Comparison of ENCODE assay signal across 30 cellular contexts in genomic region chr3:17030956-17031652, GRCh38.
DNase-seq lines count a peak whose midpoint lies in the region; ATAC-seq and TF ChIP-seq lines count a peak whose summit lies in the region.
"Had no signal": no experiment of that assay in that cellular context is flagged by ENCODE, and none has a peak within 500 bp of the region (broad histone marks: within the 10 kb centered on the region; RNA-seq: fewer than 3 reads in every experiment).

No MANE protein-coding gene starts in this region.

- no peak for TF ChIP-seq CTCF in natural killer cell (IDR thresholded peaks at IDR 0.05)
- TF ChIP-seq CTCF in activated CD8-positive, alpha-beta T cell treated with anti-CD3 and anti-CD28 coated beads for 36 hours (IDR thresholded peaks at IDR 0.05) = no peak
- TF ChIP-seq CTCF in dorsolateral prefrontal cortex (IDR thresholded peaks at IDR 0.05 in 54 of 56, conservative IDR thresholded peaks at IDR 0.05 in 2 of 56; ENCODE audit: low read depth in 1 of 56, partially characterized antibody in 56 of 56) = no peak

- H3K27me3 Mint-ChIP-seq in natural killer cell (ENCODE audit: low read depth in 2 of 2) = no peaks in the 10 kb centered on the region
- no peaks in the 10 kb centered on the region for H3K27me3 Mint-ChIP-seq in natural killer cell treated with Interleukin-12 subunit alpha and Interleukin-12 subunit beta and Interleukin-15 and Interleukin-18, amount 100 ng/mL, for 72 hours
- H3K27me3 Mint-ChIP-seq in activated CD8-positive, alpha-beta T cell treated with anti-CD3 and anti-CD28 coated beads for 36 hours = no peaks in the 10 kb centered on the region
- H3K27me3 Mint-ChIP-seq: activated CD4-positive, alpha-beta memory T cell treated with anti-CD3 and anti-CD28 coated beads, Interleukin-2, amount 10 ng/mL, durations not matched to agents 7 days and 5 days; central memory CD8-positive, alpha-beta T cell; IgD-negative memory B cell had no signal

- intact Hi-C loops in natural killer cell (cut with micrococcal nuclease) = loop anchor here (5.0 kb wide), 3 partner anchors 34 to 144 kb away; no protein-coding TSS in a partner anchor
- intact Hi-C loops in activated CD8-positive, alpha-beta T cell treated with anti-CD3 and anti-CD28 coated beads for 36 hours (cut with micrococcal nuclease) = loop anchor here (10.0 kb wide), 1 partner anchor 204 kb away; no protein-coding TSS in a partner anchor
- intact Hi-C loops in dorsolateral prefrontal cortex (cut with DNase I) = loop anchor here (5.0 to 10.0 kb wide), 4 partner anchors 149 to 429 kb away; partner anchors contain the start of genes DAZL (in 1 of the 2) and PLCL2 (in 1 of the 2)

- H3K4me1 Mint-ChIP-seq in natural killer cell = peaks cover 74 to 82% of the 10 kb centered on the region in 2 donors
- H3K4me1 Mint-ChIP-seq in natural killer cell treated with Interleukin-12 subunit alpha and Interleukin-12 subunit beta and Interleukin-15 and Interleukin-18, amount 100 ng/mL, for 72 hours (ENCODE audit: low read depth in 2 of 2) = peaks cover 47 to 57% of the 10 kb centered on the region in 2 donors
- peaks cover 78% of the 10 kb centered on the region for H3K4me1 Mint-ChIP-seq in activated CD8-positive, alpha-beta T cell treated with anti-CD3 and anti-CD28 coated beads for 36 hours (ENCODE audit: low read depth)

- no peaks in the 10 kb centered on the region for H3K27me3 ChIP-seq in dorsolateral prefrontal cortex
- H3K27me3 ChIP-seq: left lung, Peyer's patch, upper lobe of right lung had no signal

- H3K27ac ChIP-seq in dorsolateral prefrontal cortex = no peak overlapping the region
- H3K27ac ChIP-seq: left lung, Peyer's patch, upper lobe of right lung had no signal

- no peaks in the 10 kb centered on the region for H3K9me3 Mint-ChIP-seq in natural killer cell
- H3K9me3 Mint-ChIP-seq in natural killer cell treated with Interleukin-12 subunit alpha and Interleukin-12 subunit beta and Interleukin-15 and Interleukin-18, amount 100 ng/mL, for 72 hours = no peaks in the 10 kb centered on the region
- H3K9me3 Mint-ChIP-seq in activated CD8-positive, alpha-beta T cell treated with anti-CD3 and anti-CD28 coated beads for 36 hours = no peaks in the 10 kb centered on the region
- H3K9me3 Mint-ChIP-seq: activated CD4-positive, alpha-beta memory T cell treated with anti-CD3 and anti-CD28 coated beads, Interleukin-2, amount 10 ng/mL, durations not matched to agents 7 days and 5 days; CD14-positive monocyte; central memory CD8-positive, alpha-beta T cell; GM23338; HFFc6; IgD-negative memory B cell had no signal

- POLR2A ChIA-PET in activated CD8-positive, alpha-beta T cell treated with anti-CD3 and anti-CD28 coated beads for 36 hours (lab: Charles Lee) = no interaction called here

- H3K4me3 ChIP-seq in dorsolateral prefrontal cortex = no peak overlapping the region
- H3K4me3 ChIP-seq: GM23338, left lung, Peyer's patch, psoas muscle, upper lobe of right lung had no signal

- H3K4me3 Mint-ChIP-seq in natural killer cell = no peak overlapping the region
- H3K4me3 Mint-ChIP-seq in natural killer cell treated with Interleukin-12 subunit alpha and Interleukin-12 subunit beta and Interleukin-15 and Interleukin-18, amount 100 ng/mL, for 72 hours = no peak overlapping the region
- H3K4me3 Mint-ChIP-seq in activated CD8-positive, alpha-beta T cell treated with anti-CD3 and anti-CD28 coated beads for 36 hours = no peak overlapping the region
- H3K4me3 Mint-ChIP-seq: activated CD4-positive, alpha-beta memory T cell treated with anti-CD3 and anti-CD28 coated beads, Interleukin-2, amount 10 ng/mL, durations not matched to agents 7 days and 5 days; CD14-positive monocyte; central memory CD8-positive, alpha-beta T cell; GM23338; HFFc6 had no signal

- no peak for ATAC-seq in natural killer cell
- no peak for ATAC-seq in natural killer cell treated with Interleukin-12 subunit alpha and Interleukin-12 subunit beta and Interleukin-15 and Interleukin-18, amount 100 ng/mL, for 72 hours
- ATAC-seq in activated CD8-positive, alpha-beta T cell treated with anti-CD3 and anti-CD28 coated beads for 36 hours = no peak
- ATAC-seq: left lung, psoas muscle, upper lobe of right lung had no signal

- peak overlapping the region; percentile 29 to 60 for H3K27ac Mint-ChIP-seq in natural killer cell
- H3K27ac Mint-ChIP-seq in natural killer cell treated with Interleukin-12 subunit alpha and Interleukin-12 subunit beta and Interleukin-15 and Interleukin-18, amount 100 ng/mL, for 72 hours = no peak overlapping the region
- H3K27ac Mint-ChIP-seq in activated CD8-positive, alpha-beta T cell treated with anti-CD3 and anti-CD28 coated beads for 36 hours = peak overlapping the region; percentile 33
- H3K27ac Mint-ChIP-seq: activated CD4-positive, alpha-beta memory T cell treated with anti-CD3 and anti-CD28 coated beads, Interleukin-2, amount 10 ng/mL, durations not matched to agents 7 days and 5 days; GM23338; HFFc6 had no signal

- DNase-seq in NCI-H1417 (lab: John Stamatoyannopoulos, UW) (peak in 2 of 3 experiments; percentile 17 to 55), NCI-H1417 treated with DMSO at 0.1 percent for 48 hours (lab: John Stamatoyannopoulos, UW) (no peak), natural killer cell (no peak), putamen (ENCODE audit: low spot score) (peak; percentile 47), NAMALWA (ENCODE audit: low spot score) (no peak), dorsolateral prefrontal cortex (no peak)
- DNase-seq in natural killer cell treated with Interleukin-12 subunit alpha and Interleukin-12 subunit beta and Interleukin-15 and Interleukin-18, amount 100 ng/mL, for 72 hours (ENCODE audit: low spot score) = no peak
- DNase-seq in activated CD8-positive, alpha-beta T cell treated with anti-CD3 and anti-CD28 coated beads for 36 hours = no peak
- DNase-seq: 8988T; activated CD4-positive, alpha-beta memory T cell treated with anti-CD3 and anti-CD28 coated beads, Interleukin-2, amount 10 ng/mL, durations not matched to agents 7 days and 5 days; activated CD4-positive, CD25-positive, alpha-beta regulatory T cell treated with anti-CD3 and anti-CD28 coated beads, Interleukin-2, amount 50 U/mL, for 72 hours; activated effector memory CD4-positive, alpha-beta T cell treated with anti-CD3 and anti-CD28 coated beads, Interleukin-2, amount 50 U/mL, for 16 hours; Calu3; DND-41; GF-D8; glutamatergic neuron; HFFc6; left lung; MV-4-11; occipital lobe; Peyer's patch; psoas muscle; SHP77; stimulated activated naive CD4-positive, alpha-beta T cell; T-helper 2 cell; upper lobe of right lung had no signal

- no peaks in the 10 kb centered on the region for H3K36me3 Mint-ChIP-seq in natural killer cell
- no peaks in the 10 kb centered on the region for H3K36me3 Mint-ChIP-seq in natural killer cell treated with Interleukin-12 subunit alpha and Interleukin-12 subunit beta and Interleukin-15 and Interleukin-18, amount 100 ng/mL, for 72 hours
- peaks cover 3% of the 10 kb centered on the region for H3K36me3 Mint-ChIP-seq in activated CD8-positive, alpha-beta T cell treated with anti-CD3 and anti-CD28 coated beads for 36 hours (ENCODE audit: low read depth)

- CTCF ChIA-PET in activated CD8-positive, alpha-beta T cell treated with anti-CD3 and anti-CD28 coated beads for 36 hours (lab: Charles Lee) = interaction anchor here (1.3 to 1.7 kb wide), 2 partner anchors 103 to 141 kb away, joined by 3 to 4 read pairs; no protein-coding TSS in a partner anchor

Comparison
In these comparisons a context has a peak if more than half of its experiments do, and no peak if none do; other contexts are left out.
1. DNase-seq: peak in NCI-H1417 (2 of 3) and putamen (single experiment); none in NCI-H1417 treated with DMSO at 0.1 percent for 48 hours (single experiment), natural killer cell (single experiment), natural killer cell treated with Interleukin-12 subunit alpha and Interleukin-12 subunit beta and Interleukin-15 and Interleukin-18, amount 100 ng/mL, for 72 hours (single experiment), activated CD8-positive, alpha-beta T cell treated with anti-CD3 and anti-CD28 coated beads for 36 hours (single experiment), NAMALWA (single experiment) and dorsolateral prefrontal cortex (0 of 10).
2. H3K27ac Mint-ChIP-seq: peak in natural killer cell (2 of 2) and activated CD8-positive, alpha-beta T cell treated with anti-CD3 and anti-CD28 coated beads for 36 hours (single experiment); none in natural killer cell treated with Interleukin-12 subunit alpha and Interleukin-12 subunit beta and Interleukin-15 and Interleukin-18, amount 100 ng/mL, for 72 hours (0 of 2).